Comparison of ENCODE assay signal across 14 cellular contexts in the genomic region with DNA sequence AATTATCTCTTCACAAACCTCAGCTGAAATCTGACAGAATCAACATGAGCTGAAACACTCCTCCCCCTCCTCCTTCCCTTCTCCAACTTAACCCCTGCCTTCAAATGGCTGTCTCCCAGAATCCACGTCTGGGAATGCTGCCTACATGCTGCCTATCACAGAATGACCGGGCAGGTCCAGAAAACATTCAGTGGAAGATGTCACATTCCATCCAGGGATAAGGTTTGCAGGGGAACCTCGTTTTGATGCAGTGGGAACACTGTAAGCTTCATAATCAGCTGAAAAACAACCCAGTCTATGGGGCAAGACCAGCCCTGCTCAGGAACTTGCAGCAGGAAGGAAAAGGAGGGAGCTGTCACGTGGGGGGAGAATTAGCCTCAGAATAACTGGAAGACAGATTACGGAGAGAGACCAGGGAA. TPM values are rescaled to one million over a fixed set of nuclear protein-coding genes. Genes with fewer than 3 reads are reported as not detected.
DNase-seq lines count a peak whose midpoint lies in the region; ATAC-seq and TF ChIP-seq lines count a peak whose summit lies in the region.
"Had no signal": no experiment of that assay in that cellular context is flagged by ENCODE, and none has a peak within 500 bp of the region (broad histone marks: within the 10 kb centered on the region; RNA-seq: fewer than 3 reads in every experiment).

No MANE protein-coding gene starts in this region.

- no peaks in the 10 kb centered on the region for H3K36me3 ChIP-seq in upper lobe of right lung

- peaks cover 10% of the 10 kb centered on the region for H3K4me1 ChIP-seq in upper lobe of right lung
- H3K4me1 ChIP-seq: A549 had no signal

- DNase-seq in NCI-H446 treated with DMSO at 0.1 percent for 48 hours (lab: John Stamatoyannopoulos, UW) (peak; percentile 10), NCI-H446 (lab: John Stamatoyannopoulos, UW) (no peak), epithelial cell of esophagus (ENCODE audit: low read depth) (peak; percentile 13), left kidney (ENCODE audit: low read depth, low spot score) (peak; percentile 18), upper lobe of right lung (no peak), NCI-H1105 (lab: John Stamatoyannopoulos, UW) (no peak), NAMALWA (ENCODE audit: low spot score) (no peak), NCI-H2081 treated with DMSO at 0.1 percent for 48 hours (lab: John Stamatoyannopoulos, UW) (no peak)
- DNase-seq: activated naive CD4-positive, alpha-beta T cell; NCI-H2029; nephron progenitor cell; small intestine; stimulated activated naive CD8-positive, alpha-beta T cell treated with anti-CD3 and anti-CD28 coated beads, Interleukin-15, amount 100 ng/mL, for 72 hours had no signal

- H3K27me3 ChIP-seq in upper lobe of right lung, result no peaks in the 10 kb centered on the region

- no peaks in the 10 kb centered on the region for H3K9me3 ChIP-seq in upper lobe of right lung
- H3K9me3 ChIP-seq: A549 had no signal

- peak; percentile 50 for ATAC-seq in upper lobe of right lung
- ATAC-seq: A549; stimulated activated naive CD8-positive, alpha-beta T cell treated with anti-CD3 and anti-CD28 coated beads, Interleukin-15, amount 100 ng/mL, for 72 hours had no signal

- intact Hi-C loops in upper lobe of right lung (cut with DNase I), result no loop called here

- TF ChIP-seq CTCF in epithelial cell of esophagus (IDR thresholded peaks at IDR 0.05; ENCODE audit: insufficient read depth, low read depth, low read length, missing control alignments) (no peak), upper lobe of right lung (IDR thresholded peaks at IDR 0.05) (no peak)

- H3K4me3 ChIP-seq in epithelial cell of esophagus (ENCODE audit: low read length), result no peak overlapping the region
- H3K4me3 ChIP-seq in upper lobe of right lung, result no peak overlapping the region
- H3K4me3 ChIP-seq: A549 had no signal

- H3K27ac ChIP-seq in upper lobe of right lung, result no peak overlapping the region
- H3K27ac ChIP-seq: A549 had no signal

RNA-seq across cellular contexts. Expression of gene SEMA6D, which starts 44.0 kb away (rescaled TPM):
- total RNA-seq in upper lobe of right lung, result 8.0 TPM

Comparison
In these comparisons a context has a peak if more than half of its experiments do, and no peak if none do; other contexts are left out.
1. DNase-seq: peak in NCI-H446 treated with DMSO at 0.1 percent for 48 hours (single experiment), epithelial cell of esophagus (single experiment) and left kidney (single experiment); none in NCI-H446 (0 of 2), upper lobe of right lung (single experiment), NCI-H1105 (single experiment), NAMALWA (single experiment) and NCI-H2081 treated with DMSO at 0.1 percent for 48 hours (single experiment).